ENCODE assay signal across 1 cellular context in the genomic region with DNA sequence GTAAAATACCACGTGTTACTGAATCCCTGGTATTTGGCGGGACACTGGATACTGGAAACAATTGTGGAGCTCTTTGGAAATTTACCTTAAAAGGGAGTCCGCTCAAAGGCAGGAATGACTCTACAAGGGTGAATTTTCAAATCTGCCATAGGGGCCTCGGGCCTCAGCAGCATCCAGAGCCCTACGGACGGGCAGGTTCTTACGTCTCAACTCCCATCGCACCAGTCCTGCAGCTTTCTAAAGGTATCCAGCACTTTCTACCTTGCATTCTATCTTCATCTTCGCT.
TF ChIP-seq lines count a peak whose summit lies in the region.

No MANE protein-coding gene starts in this region.

TF ChIP-seq in GM12878, 131 proteins besides CTCF, POLR2A, EP300 and RAD21:
- TF ChIP-seq, protein P1, sequence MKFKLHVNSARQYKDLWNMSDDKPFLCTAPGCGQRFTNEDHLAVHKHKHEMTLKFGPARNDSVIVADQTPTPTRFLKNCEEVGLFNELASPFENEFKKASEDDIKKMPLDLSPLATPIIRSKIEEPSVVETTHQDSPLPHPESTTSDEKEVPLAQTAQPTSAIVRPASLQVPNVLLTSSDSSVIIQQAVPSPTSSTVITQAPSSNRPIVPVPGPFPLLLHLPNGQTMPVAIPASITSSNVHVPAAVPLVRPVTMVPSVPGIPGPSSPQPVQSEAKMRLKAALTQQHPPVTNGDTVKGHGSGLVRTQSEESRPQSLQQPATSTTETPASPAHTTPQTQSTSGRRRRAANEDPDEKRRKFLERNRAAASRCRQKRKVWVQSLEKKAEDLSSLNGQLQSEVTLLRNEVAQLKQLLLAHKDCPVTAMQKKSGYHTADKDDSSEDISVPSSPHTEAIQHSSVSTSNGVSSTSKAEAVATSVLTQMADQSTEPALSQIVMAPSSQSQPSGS (IDR thresholded peaks at IDR 0.05; ENCODE audit: low read length), result peak; percentile 28; the same call in 1 of the 2 replicates
- no peak for TF ChIP-seq NFIC (IDR thresholded peaks at IDR 0.05; ENCODE audit: low read depth, low read length)
- TF ChIP-seq RELA (IDR thresholded peaks at IDR 0.05; ENCODE audit: borderline replicate concordance, partially characterized antibody), result no peak
- TF ChIP-seq CHD4 (IDR thresholded peaks at IDR 0.05), result no peak
- TF ChIP-seq SIX5 (IDR thresholded peaks at IDR 0.05; ENCODE audit: low read depth, low read length, severe bottlenecking), result no peak
- TF ChIP-seq JUND (IDR thresholded peaks at IDR 0.05; ENCODE audit: low read depth, low read length), result no peak
- no peak for TF ChIP-seq RFX5 (IDR thresholded peaks at IDR 0.05; ENCODE audit: low read depth, low read length)
- TF ChIP-seq HDAC2 (IDR thresholded peaks at IDR 0.05), result no peak
- no peak for TF ChIP-seq KAT2A (conservative IDR thresholded peaks at IDR 0.05; ENCODE audit: control insufficient read depth, low read depth, low read length)
- no peak for TF ChIP-seq RELB (IDR thresholded peaks at IDR 0.05; ENCODE audit: low read depth)
- TF ChIP-seq MTA3 (IDR thresholded peaks at IDR 0.05; ENCODE audit: borderline replicate concordance, low read length), result 0 out of 2 replicates have a peak, but pooled peaks have one; percentile 16
- no peak for TF ChIP-seq FOS (IDR thresholded peaks at IDR 0.05; ENCODE audit: borderline replicate concordance, extremely low read depth, insufficient read length)
- TF ChIP-seq ESRRA (IDR thresholded peaks at IDR 0.05; ENCODE audit: low read length), result no peak
- TF ChIP-seq EZH2 (IDR thresholded peaks at IDR 0.05; ENCODE audit: borderline replicate concordance, control insufficient read depth, low read depth, low read length), result no peak
- TF ChIP-seq YBX1 (IDR thresholded peaks at IDR 0.05), result no peak
- TF ChIP-seq DPF2 (IDR thresholded peaks at IDR 0.05), result no peak
- TF ChIP-seq POU2F2 (IDR thresholded peaks at IDR 0.05; ENCODE audit: borderline replicate concordance, low read depth, low read length), result no peak
- peak; percentile 48; the same call in 1 of the 2 replicates for TF ChIP-seq NKRF (conservative IDR thresholded peaks at IDR 0.05)
- TF ChIP-seq, protein P2, sequence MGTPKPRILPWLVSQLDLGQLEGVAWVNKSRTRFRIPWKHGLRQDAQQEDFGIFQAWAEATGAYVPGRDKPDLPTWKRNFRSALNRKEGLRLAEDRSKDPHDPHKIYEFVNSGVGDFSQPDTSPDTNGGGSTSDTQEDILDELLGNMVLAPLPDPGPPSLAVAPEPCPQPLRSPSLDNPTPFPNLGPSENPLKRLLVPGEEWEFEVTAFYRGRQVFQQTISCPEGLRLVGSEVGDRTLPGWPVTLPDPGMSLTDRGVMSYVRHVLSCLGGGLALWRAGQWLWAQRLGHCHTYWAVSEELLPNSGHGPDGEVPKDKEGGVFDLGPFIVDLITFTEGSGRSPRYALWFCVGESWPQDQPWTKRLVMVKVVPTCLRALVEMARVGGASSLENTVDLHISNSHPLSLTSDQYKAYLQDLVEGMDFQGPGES (IDR thresholded peaks at IDR 0.05), result no peak
- TF ChIP-seq, protein P3, sequence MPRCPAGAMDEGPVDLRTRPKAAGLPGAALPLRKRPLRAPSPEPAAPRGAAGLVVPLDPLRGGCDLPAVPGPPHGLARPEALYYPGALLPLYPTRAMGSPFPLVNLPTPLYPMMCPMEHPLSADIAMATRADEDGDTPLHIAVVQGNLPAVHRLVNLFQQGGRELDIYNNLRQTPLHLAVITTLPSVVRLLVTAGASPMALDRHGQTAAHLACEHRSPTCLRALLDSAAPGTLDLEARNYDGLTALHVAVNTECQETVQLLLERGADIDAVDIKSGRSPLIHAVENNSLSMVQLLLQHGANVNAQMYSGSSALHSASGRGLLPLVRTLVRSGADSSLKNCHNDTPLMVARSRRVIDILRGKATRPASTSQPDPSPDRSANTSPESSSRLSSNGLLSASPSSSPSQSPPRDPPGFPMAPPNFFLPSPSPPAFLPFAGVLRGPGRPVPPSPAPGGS (IDR thresholded peaks at IDR 0.05; ENCODE audit: borderline replicate concordance, insufficient read depth, low read depth, low read length, poor library complexity, severe bottlenecking), result no peak
- no peak for TF ChIP-seq MYC (IDR thresholded peaks at IDR 0.05; ENCODE audit: insufficient read depth, insufficient read length, insufficient replicate concordance, low read length, severe bottlenecking)
- TF ChIP-seq ZBTB4 (CRISPR knock-in tag; IDR thresholded peaks at IDR 0.05), result no peak
- TF ChIP-seq CEBPZ (IDR thresholded peaks at IDR 0.05; ENCODE audit: low read depth, low read length), result no peak
